In the genomic region with DNA sequence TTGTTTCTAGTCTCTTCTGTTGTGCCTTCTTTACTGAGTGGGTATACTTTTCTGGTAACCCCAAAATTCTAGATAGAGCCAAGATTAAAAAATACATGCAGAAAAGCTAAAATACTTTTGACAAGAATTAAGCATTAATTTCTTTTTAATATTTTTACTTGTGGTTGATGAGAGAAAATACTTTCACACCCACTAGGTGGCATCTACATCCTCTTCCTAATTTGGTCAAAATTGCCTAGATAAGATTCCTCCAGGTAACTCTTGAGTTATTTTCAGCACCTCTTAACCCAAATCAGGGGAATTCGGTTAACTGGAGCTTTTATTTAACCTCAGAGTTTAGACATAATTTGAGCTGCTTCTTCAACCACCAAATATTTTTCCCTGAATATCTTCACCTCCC, we compare ENCODE assay signal across 15 cellular contexts. TPM values are rescaled to one million over a fixed set of nuclear protein-coding genes. Genes with fewer than 3 reads are reported as not detected.
A peak's percentile ranks its signal among the peaks of the same experiment; 100 is the strongest.
DNase-seq lines count a peak whose midpoint lies in the region; ATAC-seq and TF ChIP-seq lines count a peak whose summit lies in the region.
"Had no signal": no experiment of that assay in that cellular context is flagged by ENCODE, and none has a peak within 500 bp of the region (broad histone marks: within the 10 kb centered on the region; RNA-seq: fewer than 3 reads in every experiment).

No MANE protein-coding gene starts in this region.

- no peak for TF ChIP-seq POLR2A in vagina (IDR thresholded peaks at IDR 0.05)

- H3K36me3 ChIP-seq in RWPE2 (ENCODE audit: low read depth) = no peaks in the 10 kb centered on the region
- H3K36me3 ChIP-seq in vagina = no peaks in the 10 kb centered on the region
- H3K36me3 ChIP-seq: BLaER1 treated with 17β-estradiol and CSF1 and Interleukin-3, amounts not matched to agents 10 nM and 100 nM; stomach had no signal

- no peaks in the 10 kb centered on the region for H3K36me3 Mint-ChIP-seq in activated T-cell treated with anti-CD3 and anti-CD28 coated beads, Interleukin-2, amount 50 U/mL, for 24 hours (ENCODE audit: low read depth)

- H3K9me3 ChIP-seq in RWPE2 (ENCODE audit: severe bottlenecking) = no peaks in the 10 kb centered on the region
- H3K9me3 ChIP-seq in vagina = no peaks in the 10 kb centered on the region
- H3K9me3 ChIP-seq: BLaER1 treated with 17β-estradiol and CSF1 and Interleukin-3, amounts not matched to agents 10 nM and 100 nM; stomach had no signal

- H3K4me3 ChIP-seq in RWPE2 (ENCODE audit: severe bottlenecking) (no peak overlapping the region), vagina (no peak overlapping the region)
- H3K4me3 ChIP-seq: BLaER1 treated with 17β-estradiol and CSF1 and Interleukin-3, amounts not matched to agents 10 nM and 100 nM; stomach had no signal

- peaks cover 2% of the 10 kb centered on the region for H3K27me3 Mint-ChIP-seq in activated T-cell treated with anti-CD3 and anti-CD28 coated beads, Interleukin-2, amount 50 U/mL, for 24 hours

- peak; percentile 4 for DNase-seq in ACHN
- DNase-seq in GM20000 (ENCODE audit: low spot score) = peak; percentile 3
- DNase-seq in RWPE2 (ENCODE audit: low spot score) = no peak
- DNase-seq in foreskin keratinocyte = peak in 1 of 2 donors; percentile 54
- DNase-seq in vagina (ENCODE audit: extremely low spot score in 2 of 2) = no peak
- DNase-seq in activated T-cell treated with anti-CD3 and anti-CD28 coated beads, Interleukin-2, amount 50 U/mL, for 24 hours = no peak
- DNase-seq: GOT3; NK-92 treated with Interleukin-12 subunit alpha and Interleukin-12 subunit beta, amount 100 ng/mL, for 24 hours; stimulated activated CD4-positive, alpha-beta T cell treated with anti-CD3 and anti-CD28 coated beads, Interleukin-1b, Interleukin-23, amount 100 ng/mL, for 48 hours; stomach had no signal

- TF ChIP-seq CTCF in GM20000 (IDR thresholded peaks at IDR 0.05; ENCODE audit: extremely low read depth, missing control alignments) (no peak), RWPE2 (IDR thresholded peaks at IDR 0.05; ENCODE audit: poor library complexity, severe bottlenecking) (peak; percentile 50), foreskin keratinocyte (conservative IDR thresholded peaks at IDR 0.05) (peak; percentile 63), vagina (IDR thresholded peaks at IDR 0.05) (no peak)

- no peaks in the 10 kb centered on the region for H3K4me1 Mint-ChIP-seq in activated T-cell treated with anti-CD3 and anti-CD28 coated beads, Interleukin-2, amount 50 U/mL, for 24 hours (ENCODE audit: low read depth)
- H3K4me1 Mint-ChIP-seq: nephron had no signal

- H3K4me3 Mint-ChIP-seq in activated T-cell treated with anti-CD3 and anti-CD28 coated beads, Interleukin-2, amount 50 U/mL, for 24 hours = no peak overlapping the region
- H3K4me3 Mint-ChIP-seq: activated T-helper 1 cell treated with anti-CD3 and anti-CD28 coated beads, Interleukin-12 subunit alpha, Interleukin-12 subunit beta, Interleukin-2, Interleukin-4 antibody, amounts not matched to agents 30 ng/mL and 10 ng/mL and 1 ng/mL, durations not matched to agents 14 hours and 24 hours and 36 hours; nephron had no signal

- H3K27me3 ChIP-seq in RWPE2 (ENCODE audit: insufficient read depth, poor library complexity, severe bottlenecking) (peaks cover 5% of the 10 kb centered on the region), foreskin keratinocyte (no peaks in the 10 kb centered on the region), vagina (no peaks in the 10 kb centered on the region)
- H3K27me3 ChIP-seq: BLaER1 treated with 17β-estradiol and CSF1 and Interleukin-3, amounts not matched to agents 10 nM and 100 nM; stomach had no signal

- no peak overlapping the region for H3K27ac Mint-ChIP-seq in activated T-cell treated with anti-CD3 and anti-CD28 coated beads, Interleukin-2, amount 50 U/mL, for 24 hours
- H3K27ac Mint-ChIP-seq: activated T-helper 1 cell treated with anti-CD3 and anti-CD28 coated beads, Interleukin-12 subunit alpha, Interleukin-12 subunit beta, Interleukin-2, Interleukin-4 antibody, amounts not matched to agents 30 ng/mL and 10 ng/mL and 1 ng/mL, durations not matched to agents 14 hours and 24 hours and 36 hours; nephron had no signal

- H3K27ac ChIP-seq in RWPE2 (ENCODE audit: poor library complexity, severe bottlenecking) (no peak overlapping the region), foreskin keratinocyte (no peak overlapping the region), vagina (no peak overlapping the region)
- H3K27ac ChIP-seq: BLaER1 treated with 17β-estradiol and CSF1 and Interleukin-3, amounts not matched to agents 10 nM and 100 nM; stomach had no signal

- no peaks in the 10 kb centered on the region for H3K4me1 ChIP-seq in RWPE2 (ENCODE audit: insufficient read depth, poor library complexity, severe bottlenecking)
- peaks cover 17% of the 10 kb centered on the region for H3K4me1 ChIP-seq in foreskin keratinocyte
- H3K4me1 ChIP-seq in vagina = no peaks in the 10 kb centered on the region
- H3K4me1 ChIP-seq: BLaER1 treated with 17β-estradiol and CSF1 and Interleukin-3, amounts not matched to agents 10 nM and 100 nM; stomach had no signal

- in situ Hi-C loops in ACHN (cut with HindIII; ENCODE audit: low pct_ligation_motif_present, low pct_unique_long_range_greater_than_20kb, low sequenced_read_pairs) = no loop called here

- no peaks in the 10 kb centered on the region for H3K9me3 Mint-ChIP-seq in activated T-cell treated with anti-CD3 and anti-CD28 coated beads, Interleukin-2, amount 50 U/mL, for 24 hours
- H3K9me3 Mint-ChIP-seq: activated T-helper 1 cell treated with anti-CD3 and anti-CD28 coated beads, Interleukin-12 subunit alpha, Interleukin-12 subunit beta, Interleukin-2, Interleukin-4 antibody, amounts not matched to agents 30 ng/mL and 10 ng/mL and 1 ng/mL, durations not matched to agents 14 hours and 24 hours and 36 hours; nephron had no signal

- intact Hi-C loops in vagina (cut with DNase I) = no loop called here

- ATAC-seq in RWPE2 (ENCODE audit: low read depth) (no peak), foreskin keratinocyte (peak; percentile 17), GM21515 (IDR thresholded peaks at IDR 0.05; ENCODE audit: unreplicated experiment) (no peak), HG03280 (IDR thresholded peaks at IDR 0.05; ENCODE audit: unreplicated experiment) (no peak)

RNA-seq across cellular contexts. Expression of a gene that starts 28.4 kb away (rescaled TPM):
- not detected in 2 replicates for total RNA-seq in foreskin keratinocyte
- polyA plus RNA-seq in foreskin keratinocyte = not detected in 2 replicates
- not detected for total RNA-seq in vagina
- total RNA-seq: activated T-helper 1 cell treated with anti-CD3 and anti-CD28 coated beads, Interleukin-12 subunit alpha, Interleukin-12 subunit beta, Interleukin-2, Interleukin-4 antibody, amounts not matched to agents 30 ng/mL and 10 ng/mL and 1 ng/mL, durations not matched to agents 14 hours and 24 hours and 36 hours; stomach had no signal
- polyA plus RNA-seq: stomach had no signal

RNA-seq across cellular contexts. Expression of a gene that starts 55.9 kb away (rescaled TPM):
- total RNA-seq in foreskin keratinocyte (not detected in 2 replicates), vagina (0.25 TPM)
- polyA plus RNA-seq in foreskin keratinocyte = not detected in 2 replicates
- total RNA-seq: activated T-helper 1 cell treated with anti-CD3 and anti-CD28 coated beads, Interleukin-12 subunit alpha, Interleukin-12 subunit beta, Interleukin-2, Interleukin-4 antibody, amounts not matched to agents 30 ng/mL and 10 ng/mL and 1 ng/mL, durations not matched to agents 14 hours and 24 hours and 36 hours had no signal

Comparison
In these comparisons a context has a peak if more than half of its experiments do, and no peak if none do; other contexts are left out.
1. DNase-seq: peak in ACHN (single experiment) and GM20000 (single experiment); none in RWPE2 (single experiment), vagina (0 of 2) and activated T-cell treated with anti-CD3 and anti-CD28 coated beads, Interleukin-2, amount 50 U/mL, for 24 hours (single experiment).
2. CTCF ChIP-seq: peak in RWPE2 (single experiment) and foreskin keratinocyte (single experiment); none in GM20000 (single experiment) and vagina (0 of 3).